In the genomic region with DNA sequence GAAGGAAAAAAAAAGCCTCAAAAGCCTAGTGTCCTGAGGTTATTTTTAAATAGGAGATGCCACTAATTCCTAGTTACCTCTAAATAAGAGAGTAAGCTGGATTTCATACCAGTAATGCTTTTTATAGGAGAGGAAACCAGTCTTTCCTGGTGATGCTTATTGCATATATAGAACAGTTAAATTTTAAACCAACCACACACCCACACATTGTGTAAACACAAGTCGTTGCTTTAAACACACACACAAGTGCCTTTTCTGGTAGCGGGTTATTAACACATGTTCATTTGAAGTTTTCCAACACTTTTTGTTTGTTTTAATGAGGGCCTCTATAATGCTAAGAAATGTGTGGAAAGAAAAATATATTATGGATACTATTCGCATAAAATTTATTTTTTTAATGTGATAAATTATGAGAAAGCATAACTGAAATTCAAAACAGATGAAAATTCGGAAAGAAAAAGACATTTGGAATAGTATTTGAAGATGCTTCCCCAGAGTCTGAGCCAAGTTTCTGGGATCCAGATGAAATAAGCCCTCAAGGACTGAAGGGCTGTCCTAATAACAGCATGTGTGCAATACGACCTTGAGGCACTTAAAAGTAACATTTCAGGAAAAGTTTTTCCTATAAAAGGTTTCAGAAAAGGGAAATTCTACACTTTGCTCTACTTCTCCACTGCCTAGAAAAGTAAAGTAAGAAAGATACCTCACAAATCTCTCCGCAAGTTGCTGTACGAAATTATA, we compare ENCODE assay signal across 8 cellular contexts. TPM values are rescaled to one million over a fixed set of nuclear protein-coding genes. Genes with fewer than 3 reads are reported as not detected.
DNase-seq lines count a peak whose midpoint lies in the region; ATAC-seq and TF ChIP-seq lines count a peak whose summit lies in the region.

No MANE protein-coding gene starts in this region.

- no peaks in the 10 kb centered on the region for H3K9me3 ChIP-seq in HUES48 (ENCODE audit: control insufficient read depth, insufficient read depth, low read length)
- no peaks in the 10 kb centered on the region for H3K9me3 ChIP-seq in muscle layer of colon (ENCODE audit: low read length)

- no peak for TF ChIP-seq CTCF in AG04449 (IDR thresholded peaks at IDR 0.05; ENCODE audit: insufficient read depth, low read length, missing control alignments)
- no peak for TF ChIP-seq CTCF in choroid plexus epithelial cell (conservative IDR thresholded peaks at IDR 0.05; ENCODE audit: low read depth, low read length)

- POLR2A ChIA-PET in AG04449 (lab: Yijun Ruan, JAX) = interaction anchor here (1.4 to 1.7 kb wide), 3 partner anchors 100 to 132 kb away, joined by 3 to 10 read pairs (median 4); no protein-coding TSS in a partner anchor

- CTCF ChIA-PET in AG04449 (lab: Yijun Ruan, JAX) = interaction anchor here (0.8 to 3.4 kb wide), 4 partner anchors 113 to 153 kb away, joined by 3 to 19 read pairs (median 4); no protein-coding TSS in a partner anchor

- H3K4me3 ChIP-seq in AG04449 (ENCODE audit: low read depth, low read length) (peak overlapping the region; percentile 82), HUES48 (ENCODE audit: low read depth, low read length) (peak overlapping the region; percentile 80), choroid plexus epithelial cell (ENCODE audit: low read depth, low read length) (peak overlapping the region; percentile 95), muscle layer of colon (ENCODE audit: low read depth in 1 of 2, low read length in 2 of 2) (peak overlapping the region; percentile 71 to 92)

- ATAC-seq in HG02571 (IDR thresholded peaks at IDR 0.05; ENCODE audit: unreplicated experiment) (no peak), GM19328 (IDR thresholded peaks at IDR 0.05; ENCODE audit: unreplicated experiment) (no peak)

- no peak overlapping the region for H3K27ac ChIP-seq in HUES48 (ENCODE audit: low read depth, low read length)
- H3K27ac ChIP-seq in muscle layer of colon (ENCODE audit: low read depth, low read length) = peak overlapping the region; percentile 94

- H3K27me3 ChIP-seq in HUES48 (ENCODE audit: control insufficient read depth, insufficient read depth, low read length) = peaks cover 30% of the 10 kb centered on the region
- H3K27me3 ChIP-seq in muscle layer of colon (ENCODE audit: control insufficient read depth in 1 of 2, insufficient read depth in 2 of 2, low read length in 2 of 2) = no peaks in the 10 kb centered on the region

- H3K9ac ChIP-seq in HUES48 (ENCODE audit: low read depth, low read length) (no peak overlapping the region), muscle layer of colon (ENCODE audit: low read length) (peak overlapping the region; percentile 88)

- H3K4me1 ChIP-seq in HUES48 (ENCODE audit: control insufficient read depth, insufficient read depth, low read length) (peaks cover 14% of the 10 kb centered on the region), muscle layer of colon (ENCODE audit: insufficient read depth, low read length) (peaks cover 52% of the 10 kb centered on the region)

- DNase-seq in AG04449 (ENCODE audit: low read depth, low spot score) = no peak
- peak; percentile 36 for DNase-seq in choroid plexus epithelial cell (ENCODE audit: low read depth)
- no peak for DNase-seq in cerebellum (ENCODE audit: low spot score)
- no peak for DNase-seq in A172 (ENCODE audit: low spot score)

- H3K36me3 ChIP-seq in HUES48 (ENCODE audit: control insufficient read depth, insufficient read depth, low read length) (no peaks in the 10 kb centered on the region), muscle layer of colon (ENCODE audit: insufficient read depth, low read length) (peaks cover 20% of the 10 kb centered on the region)

RNA-seq across cellular contexts. Expression of gene ANTXR2, which starts 2.0 kb away (rescaled TPM):
- 33.4 TPM for total RNA-seq in cerebellum
- 29.2 and 33.1 TPM in 2 replicates for total RNA-seq in A172 (2014; rRNA removed; shearing (Covaris generic))
